ENCODE assay signal across 8 cellular contexts in the genomic region with DNA sequence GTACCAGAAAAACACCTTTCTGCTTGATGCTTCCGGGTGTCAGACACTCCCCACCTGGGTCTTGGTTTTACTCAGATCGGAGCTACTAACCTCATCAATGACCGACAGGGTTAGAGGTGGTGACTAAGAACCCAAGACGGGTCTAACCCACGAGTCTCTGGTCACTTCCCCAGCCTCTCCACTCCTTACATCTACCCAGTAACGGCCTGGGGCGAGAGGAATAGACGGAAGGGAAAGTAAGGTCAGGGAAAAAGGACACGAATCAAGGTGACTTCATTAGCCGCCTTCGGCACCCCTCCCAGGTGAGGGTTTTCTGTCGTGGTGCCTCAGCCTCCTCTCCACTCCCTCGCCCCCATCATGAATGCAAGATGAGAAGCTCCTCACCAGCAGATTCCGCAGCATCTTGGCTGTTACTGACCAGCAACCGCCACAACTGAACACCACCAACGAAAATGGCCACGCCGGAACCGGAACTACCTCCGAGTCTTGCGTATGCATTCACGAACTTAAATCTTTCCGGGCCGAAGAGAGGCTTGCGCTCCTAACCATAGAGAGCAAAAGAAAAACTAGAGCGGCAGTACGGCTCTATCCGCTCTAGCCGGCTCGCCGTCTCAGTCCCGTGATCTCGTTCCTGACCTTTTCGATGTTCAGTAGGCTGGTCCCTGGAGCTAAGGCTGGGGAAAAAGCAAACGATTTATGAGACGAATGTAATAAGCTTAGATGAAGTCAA.
DNase-seq lines count a peak whose midpoint lies in the region; ATAC-seq lines count a peak whose summit lies in the region.

COX7A2 (minus strand) TSS at position 469 of the 730 bp plus-strand sequence; CDS start at position 402, 67 bp downstream.

- DNase-seq in C1 segment of cervical spinal cord (lab: John Stamatoyannopoulos, UW) (peak; percentile 25 to 97 (median 88)), NCI-H748 treated with DMSO at 0.1 percent for 48 hours (lab: John Stamatoyannopoulos, UW) (peak; percentile 97), dedifferentiated amniotic fluid mesenchymal stem cell (ENCODE audit: extremely low spot score) (peak; percentile 98), left kidney (ENCODE audit: low read depth, low spot score) (peak; percentile 99)
- peak; percentile 58 to 86 for DNase-seq in activated CD4-positive, alpha-beta T cell treated with anti-CD3 and anti-CD28 coated beads, Interleukin-2, amount 50 U/mL, for 24 hours (ENCODE audit: low read depth in 1 of 2, low spot score in 1 of 2)
- peak; percentile 84 to 87 for DNase-seq in stimulated activated CD4-positive, alpha-beta T cell treated with anti-CD3 and anti-CD28 coated beads, Interleukin-2, amount 100 ng/mL, for 24 hours

- ATAC-seq in GM19372 (IDR thresholded peaks at IDR 0.05; ENCODE audit: low read depth, unreplicated experiment) = peak; percentile 94
- peak; percentile 94 for ATAC-seq in HG03558 (IDR thresholded peaks at IDR 0.05; ENCODE audit: extremely low read depth, unreplicated experiment)

Comparison
In these comparisons a context has a peak if more than half of its experiments do, and no peak if none do; other contexts are left out.
1. Peak in every context shown above with its lines: DNase-seq and ATAC-seq.